ENCODE assay signal across 15 cellular contexts in genomic region chr17:71919181-71919580, GRCh38.
DNase-seq lines count a peak whose midpoint lies in the region; TF ChIP-seq lines count a peak whose summit lies in the region.
"Had no signal": no experiment of that assay in that cellular context is flagged by ENCODE, and none has a peak within 500 bp of the region (broad histone marks: within the 10 kb centered on the region; RNA-seq: fewer than 3 reads in every experiment).

No MANE protein-coding gene starts in this region.

- H3K4me3 ChIP-seq in GM12865 (ENCODE audit: low read depth, low read length): no peak overlapping the region
- H3K4me3 ChIP-seq: K562 had no signal

- DNase-seq in GM12865 (ENCODE audit: low read depth) (peak; percentile 26), fibroblast of gingiva (ENCODE audit: low read depth) (peak; percentile 28), medulla oblongata (ENCODE audit: extremely low spot score) (peak; percentile 54), stromal cell of bone marrow (ENCODE audit: low read depth) (peak; percentile 60), NCI-H1092 treated with DMSO at 0.1 percent for 48 hours (lab: John Stamatoyannopoulos, UW) (no peak), NCI-H524 treated with DMSO at 0.1 percent for 48 hours (lab: John Stamatoyannopoulos, UW) (no peak), NCI-H146 treated with DMSO at 0.1 percent for 48 hours (lab: John Stamatoyannopoulos, UW; ENCODE audit: unreplicated experiment) (no peak)
- DNase-seq: C1 segment of cervical spinal cord; CD8-positive, alpha-beta memory T cell; NCI-H1105 treated with DMSO at 0.1 percent for 48 hours; NCI-H1694 treated with DMSO at 0.1 percent for 48 hours; NCI-H510A treated with DMSO at 0.1 percent for 48 hours; RPMI8226; SHP77 treated with DMSO at 0.1 percent for 48 hours had no signal

- no peak for TF ChIP-seq CTCF in GM12865 (IDR thresholded peaks at IDR 0.05; ENCODE audit: insufficient read depth, low read depth, low read length, missing control alignments)

Comparison
In these comparisons a context has a peak if more than half of its experiments do, and no peak if none do; other contexts are left out.
1. DNase-seq: peak in GM12865 (single experiment), fibroblast of gingiva (single experiment), medulla oblongata (single experiment) and stromal cell of bone marrow (single experiment); none in NCI-H1092 treated with DMSO at 0.1 percent for 48 hours (single experiment), NCI-H524 treated with DMSO at 0.1 percent for 48 hours (single experiment) and NCI-H146 treated with DMSO at 0.1 percent for 48 hours (single experiment).